ENCODE assay signal across 8 cellular contexts in the genomic region with DNA sequence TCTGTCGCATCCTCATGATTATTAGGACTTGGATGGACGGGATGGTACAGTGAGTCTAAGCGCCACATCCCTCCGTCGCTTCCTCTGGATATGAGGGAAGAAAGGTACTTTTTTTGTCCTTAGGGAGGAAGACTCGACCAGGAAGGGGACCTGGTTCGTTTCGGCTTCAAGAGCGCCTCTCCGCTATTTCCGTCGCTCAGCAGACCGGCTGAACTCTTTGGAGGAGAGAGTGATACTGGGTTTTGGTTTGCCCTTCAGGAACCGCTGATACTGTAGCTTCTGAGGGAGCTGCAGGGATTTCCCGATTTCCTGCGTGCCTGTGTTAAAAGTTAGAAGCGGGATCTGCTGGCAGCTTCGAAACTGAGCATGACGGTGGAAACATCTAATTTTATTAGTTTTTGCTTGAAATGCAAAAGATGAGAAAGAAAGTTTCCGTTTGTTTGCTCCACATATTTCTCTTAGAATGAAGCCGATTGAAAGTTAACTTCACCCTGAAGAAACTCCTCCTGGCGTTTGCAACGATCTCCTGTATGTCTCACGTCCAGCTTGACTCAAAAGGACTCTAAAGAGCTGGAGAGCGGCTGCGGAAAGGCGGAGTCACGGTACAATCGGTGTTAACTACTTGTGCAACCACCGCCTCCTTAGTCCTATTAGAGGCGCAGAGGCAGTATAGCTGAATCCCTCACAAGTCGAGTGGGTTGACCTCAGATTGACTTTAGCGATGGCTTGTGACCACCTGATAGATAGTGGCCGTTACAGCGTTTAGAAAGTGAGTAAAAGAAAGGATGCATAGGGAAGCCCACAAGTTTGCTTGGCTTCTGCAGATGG.
DNase-seq lines count a peak whose midpoint lies in the region; ATAC-seq and TF ChIP-seq lines count a peak whose summit lies in the region.

No MANE protein-coding gene starts in this region.

- peak overlapping the region; percentile 51 for H3K4me3 ChIP-seq in A673 (ENCODE audit: low read depth, low read length, poor library complexity, severe bottlenecking)
- H3K4me3 ChIP-seq in SK-N-MC: peak overlapping the region; percentile 77
- H3K4me3 ChIP-seq in fibroblast of mammary gland (ENCODE audit: control insufficient read depth, low read depth, low read length): peak overlapping the region; percentile 61
- H3K4me3 ChIP-seq in heart left ventricle: no peak overlapping the region

- TF ChIP-seq CTCF in A673 (conservative IDR thresholded peaks at IDR 0.05; ENCODE audit: low read depth, low read length) (no peak), H9 (conservative IDR thresholded peaks at IDR 0.05) (no peak; the same call in 2 of the 3 replicates), fibroblast of mammary gland (conservative IDR thresholded peaks at IDR 0.05; ENCODE audit: control insufficient read depth, insufficient read depth, low read depth, low read length) (no peak), heart left ventricle (IDR thresholded peaks at IDR 0.05) (no peak)

- H2BK120ac ChIP-seq in H9 (ENCODE audit: low read depth, low read length, poor library complexity, severe bottlenecking): no peak overlapping the region

- no peaks in the 10 kb centered on the region for H3K36me3 Mint-ChIP-seq in H9 (ENCODE audit: insufficient read depth in 1 of 3, low read depth in 3 of 3)

- H3K4ac ChIP-seq in H9 (ENCODE audit: low read depth, low read length): no peak overlapping the region

- peaks cover 8% of the 10 kb centered on the region for H3K23me2 ChIP-seq in H9 (ENCODE audit: insufficient read length, low read depth, low read length, poor library complexity, severe bottlenecking)

- DNase-seq in A673 (ENCODE audit: low spot score): peak; percentile 75
- DNase-seq in H9: peak; percentile 61
- no peak for DNase-seq in SK-N-MC (ENCODE audit: low read depth, low spot score)
- peak; percentile 71 for DNase-seq in fibroblast of mammary gland (ENCODE audit: low read depth)
- DNase-seq in AG08396 (ENCODE audit: low spot score): no peak
- DNase-seq in heart left ventricle: no peak

- WGBS in H9 (ENCODE audit: extremely low coverage, insufficient read length, low lambda C conversion rate): no CpG with 5 or more reads among the region's 35 CpGs
- 1 to 2% (median 2%) methylated on average over 35 of the region's 35 CpGs for WGBS in heart left ventricle, 4 donors

- H4K8ac ChIP-seq in H9 (replicated peaks; ENCODE audit: insufficient read length, low read depth, low read length): no peak overlapping the region

- ATAC-seq in heart left ventricle (no peak), GM21619 (IDR thresholded peaks at IDR 0.05; ENCODE audit: unreplicated experiment) (no peak), GM21825 (IDR thresholded peaks at IDR 0.05; ENCODE audit: unreplicated experiment) (no peak)

- H3K4me2 ChIP-seq in H9 (ENCODE audit: insufficient read depth, insufficient read length, low read length): peak overlapping the region; percentile 75

- H3K27ac ChIP-seq in A673 (ENCODE audit: low read depth, low read length, poor library complexity, severe bottlenecking) (no peak overlapping the region), H9 (ENCODE audit: insufficient read length, low read depth, low read length) (no peak overlapping the region), SK-N-MC (no peak overlapping the region), heart left ventricle (no peak overlapping the region)

- H3K9ac ChIP-seq in H9 (ENCODE audit: extremely low read depth, insufficient read length, low read length) (peak overlapping the region; percentile 25), SK-N-MC (ENCODE audit: insufficient read length) (peak overlapping the region; percentile 57)

- H3K14ac ChIP-seq in H9 (ENCODE audit: insufficient read depth, low read length): no peak overlapping the region

- H2BK15ac ChIP-seq in H9 (ENCODE audit: low read depth, low read length): no peak overlapping the region

- no peak overlapping the region for H4K91ac ChIP-seq in H9 (ENCODE audit: insufficient read length, low read depth, low read length)

- H3K4me3 Mint-ChIP-seq in H9: peak overlapping the region; percentile 61 to 85

- H3K9me3 ChIP-seq in A673 (ENCODE audit: low read depth, low read length, poor library complexity, severe bottlenecking) (no peaks in the 10 kb centered on the region), H9 (ENCODE audit: control insufficient read depth, low read depth, low read length) (no peaks in the 10 kb centered on the region), SK-N-MC (ENCODE audit: low read depth, low read length) (no peaks in the 10 kb centered on the region), heart left ventricle (peaks cover 0 to 9% (median 0%) of the 10 kb centered on the region in 12 donors)

- no peak overlapping the region for H3K56ac ChIP-seq in H9 (ENCODE audit: insufficient read length, low read depth, low read length)

- H3K9me3 Mint-ChIP-seq in H9: peaks cover 0 to 12% of the 10 kb centered on the region in 2 experiments; a peak in 4 of 5 replicates

- H3K4me1 ChIP-seq in A673 (ENCODE audit: insufficient read depth, low read length, poor library complexity, severe bottlenecking): peaks cover 6% of the 10 kb centered on the region
- H3K4me1 ChIP-seq in H9 (ENCODE audit: insufficient read depth, low read length): no peaks in the 10 kb centered on the region
- H3K4me1 ChIP-seq in heart left ventricle: peaks cover 0 to 7% (median 0%) of the 10 kb centered on the region in 12 donors

- H3K23ac ChIP-seq in H9 (ENCODE audit: insufficient read length, low read depth, low read length): no peak overlapping the region

- TF ChIP-seq POLR2A in heart left ventricle (IDR thresholded peaks at IDR 0.05): no peak

- no peak overlapping the region for H2BK12ac ChIP-seq in H9 (ENCODE audit: insufficient read length, low read depth, low read length)

- CTCF ChIA-PET in A673 (lab: Charles Lee): interaction anchor here (1.4 kb wide), 1 partner anchor 43 kb away, joined by 4 read pairs; no protein-coding TSS in a partner anchor

- no TSS peak for BruUV-seq in A673 (replicated peaks; lab: Mats Ljungman, UMichigan)

- no peak overlapping the region for H2AK5ac ChIP-seq in H9 (ENCODE audit: insufficient read length, low read length)

- H3K79me2 ChIP-seq in H9 (ENCODE audit: insufficient read depth, low read length): no peaks in the 10 kb centered on the region

- H3K79me1 ChIP-seq in H9 (ENCODE audit: insufficient read depth, low read depth, low read length, poor library complexity, severe bottlenecking): no peaks in the 10 kb centered on the region

- no peaks in the 10 kb centered on the region for H3K27me3 ChIP-seq in A673 (replicated peaks; ENCODE audit: insufficient read depth, low read depth, low read length, poor library complexity)
- peaks cover 15% of the 10 kb centered on the region for H3K27me3 ChIP-seq in H9 (ENCODE audit: insufficient read depth, low read length)
- H3K27me3 ChIP-seq in heart left ventricle: peaks cover 29 to 96% (median 81%) of the 10 kb centered on the region in 9 donors

- H3K36me3 ChIP-seq in A673 (ENCODE audit: insufficient read depth, low read length, poor library complexity, severe bottlenecking) (no peaks in the 10 kb centered on the region), SK-N-MC (ENCODE audit: insufficient read depth, low read length) (no peaks in the 10 kb centered on the region), heart left ventricle (no peaks in the 10 kb centered on the region)

- no peak overlapping the region for H3K27ac Mint-ChIP-seq in H9

- intact Hi-C loops in A673 (cut with micrococcal nuclease; ENCODE audit: unreplicated experiment) (no loop called here), heart left ventricle (cut with DNase I) (loop anchor here in 1 of 10 donors (10.0 kb wide), 1 partner anchor 50 kb away; no protein-coding TSS in a partner anchor)

- H3K4me1 Mint-ChIP-seq in H9: peaks cover 11 to 30% of the 10 kb centered on the region in 2 experiments

- POLR2A ChIA-PET in A673 (lab: Charles Lee; ENCODE audit: low non-redundant PET): interaction anchor here (0.6 kb wide), 1 partner anchor 9 kb away, joined by 3 read pairs; no protein-coding TSS in a partner anchor

- H4K20me1 ChIP-seq in H9 (ENCODE audit: control insufficient read depth, insufficient read depth, insufficient read length): no peaks in the 10 kb centered on the region

- H4K5ac ChIP-seq in H9 (ENCODE audit: insufficient read length, low read depth, low read length): no peak overlapping the region

- H3T11ph ChIP-seq in H9 (ENCODE audit: low read length): no peak overlapping the region

- H2BK5ac ChIP-seq in H9 (ENCODE audit: insufficient read length, low read length): no peak overlapping the region

- H2AFZ ChIP-seq in H9 (ENCODE audit: low read length): peak overlapping the region; percentile 90

- peaks cover 84% of the 10 kb centered on the region for H3K27me3 Mint-ChIP-seq in H9 (ENCODE audit: low read depth)

- no peak overlapping the region for H3K18ac ChIP-seq in H9 (ENCODE audit: insufficient read length, low read depth, low read length)

- H2BK20ac ChIP-seq in H9 (ENCODE audit: low read depth, low read length, poor library complexity, severe bottlenecking): no peak overlapping the region

Comparison
In these comparisons a context has a peak if more than half of its experiments do, and no peak if none do; other contexts are left out.
1. DNase-seq: peak in A673 (single experiment), H9 (single experiment) and fibroblast of mammary gland (single experiment); none in SK-N-MC (single experiment), AG08396 (single experiment) and heart left ventricle (0 of 5).
2. H3K4me3 ChIP-seq: peak in A673 (single experiment), SK-N-MC (single experiment) and fibroblast of mammary gland (single experiment); none in heart left ventricle (0 of 12).